In genomic region chr2:28240937-28241336, GRCh38 we compare ENCODE assay signal across 35 cellular contexts.
A peak's percentile ranks its signal among the peaks of the same experiment; 100 is the strongest.
DNase-seq lines count a peak whose midpoint lies in the region; ATAC-seq, FAIRE-seq and TF ChIP-seq lines count a peak whose summit lies in the region.
"Had no signal": no experiment of that assay in that cellular context is flagged by ENCODE, and none has a peak within 500 bp of the region (broad histone marks: within the 10 kb centered on the region; RNA-seq: fewer than 3 reads in every experiment).

No MANE protein-coding gene starts in this region.

- H3K4me3 Mint-ChIP-seq in activated T-cell treated with anti-CD3 and anti-CD28 coated beads, Interleukin-2, amount 50 U/mL, for 72 hours, result no peak overlapping the region
- H3K4me3 Mint-ChIP-seq: B cell; CD14-positive monocyte; CD4-positive, alpha-beta memory T cell; CD4-positive, alpha-beta T cell; CD4-positive, CD25-positive, alpha-beta regulatory T cell; CD8-positive, alpha-beta memory T cell; CD8-positive, alpha-beta T cell had no signal

- H3K27ac ChIP-seq in K562 (ENCODE audit: extremely low read depth, low read depth, low read length), result no peak overlapping the region
- no peak overlapping the region for H3K27ac ChIP-seq in neural cell (ENCODE audit: low read length)
- no peak overlapping the region for H3K27ac ChIP-seq in Karpas-422 (ENCODE audit: low read length)
- H3K27ac ChIP-seq: 22Rv1; BLaER1; BLaER1 treated with 17β-estradiol and CSF1 and Interleukin-3, amounts not matched to agents 10 nM and 100 nM; C4-2B had no signal

- no TSS peak for BruUV-seq in K562 (replicated peaks; lab: Mats Ljungman, UMichigan)

- TF ChIP-seq POLR2A in K562 (conservative IDR thresholded peaks at IDR 0.05), result no peak

- no peak overlapping the region for H3K4me2 ChIP-seq in K562 (ENCODE audit: insufficient read depth, low read length)
- no peak overlapping the region for H3K4me2 ChIP-seq in neural cell (ENCODE audit: low read length)
- no peak overlapping the region for H3K4me2 ChIP-seq in Karpas-422 (ENCODE audit: low read depth, low read length, poor library complexity, severe bottlenecking)
- H3K4me2 ChIP-seq: A549; BLaER1; BLaER1 treated with 17β-estradiol and CSF1 and Interleukin-3, amounts not matched to agents 10 nM and 100 nM had no signal

- peak overlapping the region; percentile 59 for H3K27ac Mint-ChIP-seq in activated T-cell treated with anti-CD3 and anti-CD28 coated beads, Interleukin-2, amount 50 U/mL, for 72 hours
- H3K27ac Mint-ChIP-seq: B cell; CD4-positive, alpha-beta T cell; CD8-positive, alpha-beta memory T cell; CD8-positive, alpha-beta T cell had no signal

- no peak overlapping the region for H2AFZ ChIP-seq in K562 (ENCODE audit: low read depth, low read length)
- H2AFZ ChIP-seq in neural cell (ENCODE audit: low read depth, low read length), result no peak overlapping the region
- no peak overlapping the region for H2AFZ ChIP-seq in Karpas-422 (ENCODE audit: low read length)

- DNase-seq in activated T-cell treated with anti-CD3 and anti-CD28 coated beads, Interleukin-2, amount 50 U/mL, for 72 hours, result no peak
- DNase-seq in activated T-cell treated with anti-CD3 and anti-CD28 coated beads, Interleukin-2, amount 50 U/mL, for 1 hour, result no peak
- no peak for DNase-seq in K562 (ENCODE audit: extremely low read depth in 1 of 4, low spot score in 3 of 4)
- no peak for DNase-seq in Karpas-422
- DNase-seq: 8988T; ACHN; AML-193; BE2C; C1 segment of cervical spinal cord; Caco-2; Calu3; CD4-positive, alpha-beta memory T cell; CD4-positive, alpha-beta T cell; CD4-positive, CD25-positive, alpha-beta regulatory T cell; CD8-positive, alpha-beta memory T cell; CD8-positive, alpha-beta T cell; COR-L47; DMS 273 treated with DMSO at 0.1 percent for 48 hours; DMS153; DMS53; DMS79; DMS79 treated with DMSO at 0.1 percent for 48 hours; DND-41; EL had no signal

- TF ChIP-seq CTCF in K562 (IDR thresholded peaks at IDR 0.05 in 2 of 3, conservative IDR thresholded peaks at IDR 0.05 in 1 of 3; ENCODE audit: insufficient read depth in 2 of 3, low read depth in 1 of 3, low read length in 3 of 3) (no peak), neural cell (IDR thresholded peaks at IDR 0.05; ENCODE audit: poor library complexity, severe bottlenecking) (no peak)

- FAIRE-seq in K562 (lab: Jason Lieb, UNC), result no peak
- FAIRE-seq: A204.1, A549, D721Med had no signal

- WGBS in K562 (ENCODE audit: insufficient coverage, low coverage, missing lambda C conversion rate), result 78% methylated on average over 2 of the region's 2 CpGs

- no peaks in the 10 kb centered on the region for H3K9me2 ChIP-seq in neural cell (ENCODE audit: insufficient read depth, low read length)
- no peaks in the 10 kb centered on the region for H3K9me2 ChIP-seq in Karpas-422 (replicated peaks; ENCODE audit: insufficient read depth, low read length)

- no peaks in the 10 kb centered on the region for H3K9me3 ChIP-seq in K562 (replicated peaks; ENCODE audit: control insufficient read depth, insufficient read depth, low read depth, low read length)
- H3K9me3 ChIP-seq in neural cell (ENCODE audit: low read length), result no peaks in the 10 kb centered on the region
- H3K9me3 ChIP-seq in Karpas-422 (ENCODE audit: low read length), result no peaks in the 10 kb centered on the region
- H3K9me3 ChIP-seq: A549, BE2C, Caco-2 had no signal

- H3F3A ChIP-seq in neural cell (ENCODE audit: insufficient read depth, low read length, poor library complexity, severe bottlenecking), result no peaks in the 10 kb centered on the region

- no peaks in the 10 kb centered on the region for H3K9me1 ChIP-seq in K562 (ENCODE audit: control insufficient read depth, insufficient read depth, low read length)

- intact Hi-C loops in K562 (cut with micrococcal nuclease), result no loop called here

- ATAC-seq in activated T-cell treated with anti-CD3 and anti-CD28 coated beads, Interleukin-2, amount 50 U/mL, for 72 hours (replicated peaks in 1 of 2), result no peak
- ATAC-seq in K562 (no peak), HG03045 (IDR thresholded peaks at IDR 0.05; ENCODE audit: unreplicated experiment) (no peak)
- ATAC-seq: A549; CD8-positive, alpha-beta T cell had no signal

- no peak for TF ChIP-seq RAD21 in K562 (CRISPR knock-in tag; conservative IDR thresholded peaks at IDR 0.05 in 1 of 2, IDR thresholded peaks at IDR 0.05 in 1 of 2)
- TF ChIP-seq RAD21 in neural cell (conservative IDR thresholded peaks at IDR 0.05), result no peak

- H3K27me3 Mint-ChIP-seq in activated T-cell treated with anti-CD3 and anti-CD28 coated beads, Interleukin-2, amount 50 U/mL, for 72 hours (ENCODE audit: low read depth), result no peaks in the 10 kb centered on the region
- H3K27me3 Mint-ChIP-seq: B cell; CD4-positive, alpha-beta memory T cell; CD4-positive, alpha-beta T cell; CD4-positive, CD25-positive, alpha-beta regulatory T cell had no signal

- H3K9ac ChIP-seq in K562 (ENCODE audit: insufficient read depth in 1 of 2, low read depth in 2 of 2, low read length in 2 of 2) (no peak overlapping the region), neural cell (ENCODE audit: low read length) (no peak overlapping the region), Karpas-422 (ENCODE audit: low read length) (no peak overlapping the region)
- H3K9ac ChIP-seq: BLaER1; BLaER1 treated with 17β-estradiol and CSF1 and Interleukin-3, amounts not matched to agents 10 nM and 100 nM had no signal

- H3K27me3 ChIP-seq in K562 (ENCODE audit: control insufficient read depth in 2 of 2, insufficient read depth in 2 of 2, low read length in 2 of 2) (no peaks in the 10 kb centered on the region), neural cell (ENCODE audit: insufficient read depth, low read depth, low read length) (no peaks in the 10 kb centered on the region), Karpas-422 (ENCODE audit: low read length) (no peaks in the 10 kb centered on the region)
- H3K27me3 ChIP-seq: BE2C; BLaER1; BLaER1 treated with 17β-estradiol and CSF1 and Interleukin-3, amounts not matched to agents 10 nM and 100 nM had no signal

- POLR2A ChIA-PET in K562 (lab: Yijun Ruan, JAX), result no interaction called here

- in situ Hi-C loops in K562 (cut with MboI), result no loop called here

- H3K36me3 ChIP-seq in K562 (ENCODE audit: control insufficient read depth, insufficient read depth, low read length) (no peaks in the 10 kb centered on the region), neural cell (ENCODE audit: insufficient read depth, low read length) (no peaks in the 10 kb centered on the region), Karpas-422 (ENCODE audit: insufficient read depth, low read length) (no peaks in the 10 kb centered on the region)
- H3K36me3 ChIP-seq: BE2C had no signal

- H4K20me1 ChIP-seq in K562 (replicated peaks; ENCODE audit: control insufficient read depth, insufficient read depth, low read length), result no peaks in the 10 kb centered on the region
- H4K20me1 ChIP-seq in neural cell (ENCODE audit: insufficient read depth), result no peaks in the 10 kb centered on the region
- no peaks in the 10 kb centered on the region for H4K20me1 ChIP-seq in Karpas-422 (ENCODE audit: insufficient read depth, low read depth, low read length)
- H4K20me1 ChIP-seq: BLaER1; BLaER1 treated with 17β-estradiol and CSF1 and Interleukin-3, amounts not matched to agents 10 nM and 100 nM had no signal

- no peaks in the 10 kb centered on the region for H3K4me1 ChIP-seq in K562 (replicated peaks in 1 of 2; ENCODE audit: control insufficient read depth in 2 of 2, insufficient read depth in 2 of 2, low read length in 2 of 2)
- no peaks in the 10 kb centered on the region for H3K4me1 ChIP-seq in Karpas-422 (ENCODE audit: low read length)
- H3K4me1 ChIP-seq: BE2C, Caco-2 had no signal

- peaks cover 0 to 4% of the 10 kb centered on the region in 2 donors for H3K36me3 Mint-ChIP-seq in activated T-cell treated with anti-CD3 and anti-CD28 coated beads, Interleukin-2, amount 50 U/mL, for 72 hours (ENCODE audit: insufficient read depth in 2 of 2)

- no peaks in the 10 kb centered on the region for H3K4me1 Mint-ChIP-seq in activated T-cell treated with anti-CD3 and anti-CD28 coated beads, Interleukin-2, amount 50 U/mL, for 72 hours (ENCODE audit: low read depth)
- H3K4me1 Mint-ChIP-seq: B cell; CD8-positive, alpha-beta memory T cell had no signal

- TF ChIP-seq EP300 in K562 (IDR thresholded peaks at IDR 0.05; ENCODE audit: low read length) (no peak), neural cell (conservative IDR thresholded peaks at IDR 0.05; ENCODE audit: poor library complexity, severe bottlenecking) (peak; percentile 81)

- no peaks in the 10 kb centered on the region for H3K9me3 Mint-ChIP-seq in activated T-cell treated with anti-CD3 and anti-CD28 coated beads, Interleukin-2, amount 50 U/mL, for 72 hours
- H3K9me3 Mint-ChIP-seq: CD14-positive monocyte; CD4-positive, alpha-beta memory T cell; CD4-positive, alpha-beta T cell; CD4-positive, CD25-positive, alpha-beta regulatory T cell; CD8-positive, alpha-beta memory T cell; CD8-positive, alpha-beta T cell had no signal

- H3K79me2 ChIP-seq in K562 (ENCODE audit: control insufficient read depth, insufficient read depth, low read length) (no peaks in the 10 kb centered on the region), neural cell (replicated peaks; ENCODE audit: insufficient read depth, low read length) (no peaks in the 10 kb centered on the region), Karpas-422 (ENCODE audit: low read length) (no peaks in the 10 kb centered on the region)

- CTCF ChIA-PET in K562 (lab: Yijun Ruan, JAX; ENCODE audit: low intra/inter-chr PET ratio), result no interaction called here

- no peak overlapping the region for H3K4me3 ChIP-seq in K562
- H3K4me3 ChIP-seq in neural cell (ENCODE audit: low read length), result no peak overlapping the region
- no peak overlapping the region for H3K4me3 ChIP-seq in Karpas-422 (ENCODE audit: low read length)
- H3K4me3 ChIP-seq: A549; BLaER1; BLaER1 treated with 17β-estradiol and CSF1 and Interleukin-3, amounts not matched to agents 10 nM and 100 nM had no signal

TF ChIP-seq in K562, 482 proteins besides CTCF, POLR2A, EP300 and RAD21 (continues in another document):
- TF ChIP-seq ZNF584 (CRISPR knock-in tag; IDR thresholded peaks at IDR 0.05; ENCODE audit: low read depth), result no peak
- peak; percentile 52 for TF ChIP-seq MEIS2 (IDR thresholded peaks at IDR 0.05; ENCODE audit: partially characterized antibody)

TF ChIP-seq in neural cell, 6 proteins besides CTCF, POLR2A, EP300 and RAD21:
- TF ChIP-seq EZH2 (IDR thresholded peaks at IDR 0.05; ENCODE audit: borderline replicate concordance, insufficient read depth, low read length, poor library complexity, severe bottlenecking) (no peak), POLR2AphosphoS5 (IDR thresholded peaks at IDR 0.05) (peak; percentile 50)
